Comparison of ENCODE assay signal across 1 cellular context in the genomic region with DNA sequence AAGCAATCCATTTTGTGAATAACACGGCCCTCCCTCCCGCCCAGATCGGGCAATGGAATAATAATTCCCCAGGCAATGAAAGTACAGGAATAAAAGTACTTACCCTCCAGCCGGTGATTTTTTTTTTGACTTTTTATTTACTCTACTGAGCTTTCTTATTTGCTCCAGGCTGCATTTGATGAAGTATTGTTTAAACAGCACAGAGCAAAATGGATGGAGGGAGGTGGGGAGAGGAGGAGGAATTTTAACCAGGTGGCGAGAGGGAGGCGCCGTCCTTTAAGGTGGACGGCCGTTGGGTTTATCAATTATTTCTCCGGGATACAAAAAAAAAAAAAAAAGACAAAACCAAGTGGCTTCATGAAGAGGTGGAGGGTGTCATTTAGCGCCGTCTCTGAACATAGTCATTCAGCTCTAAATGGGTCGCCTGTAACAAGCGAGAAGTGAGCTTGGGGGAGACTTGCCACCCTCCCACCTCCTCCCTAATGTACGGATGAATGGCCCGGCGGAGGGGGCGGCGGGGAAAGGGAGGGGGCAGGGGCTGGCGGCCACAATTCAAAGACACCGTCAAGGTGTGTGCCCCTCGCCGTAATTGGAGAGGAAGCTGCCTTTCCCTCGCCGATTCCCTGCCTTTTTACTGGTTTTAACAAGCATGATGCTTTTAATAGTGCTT.
TF ChIP-seq lines count a peak whose summit lies in the region.

No MANE protein-coding gene starts in this region.

TF ChIP-seq in endothelial cell of umbilical vein, 7 proteins besides CTCF, POLR2A, EP300 and RAD21:
- TF ChIP-seq POLR2AphosphoS5 (IDR thresholded peaks at IDR 0.05; ENCODE audit: insufficient read depth, low read depth, low read length) = no peak
- peak; percentile 31 for TF ChIP-seq EZH2 (IDR thresholded peaks at IDR 0.05; ENCODE audit: borderline replicate concordance, low read depth, low read length, severe bottlenecking)
- TF ChIP-seq MYC (IDR thresholded peaks at IDR 0.05; ENCODE audit: low read depth, low read length) = no peak
- TF ChIP-seq, protein P1, sequence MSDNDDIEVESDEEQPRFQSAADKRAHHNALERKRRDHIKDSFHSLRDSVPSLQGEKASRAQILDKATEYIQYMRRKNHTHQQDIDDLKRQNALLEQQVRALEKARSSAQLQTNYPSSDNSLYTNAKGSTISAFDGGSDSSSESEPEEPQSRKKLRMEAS (IDR thresholded peaks at IDR 0.05; ENCODE audit: insufficient read depth, insufficient read length) = no peak
- no peak for TF ChIP-seq JUN (IDR thresholded peaks at IDR 0.05; ENCODE audit: borderline replicate concordance, insufficient read depth, insufficient read length, low read depth)
